11 cellular contexts compared by ENCODE assay signal in the genomic region with DNA sequence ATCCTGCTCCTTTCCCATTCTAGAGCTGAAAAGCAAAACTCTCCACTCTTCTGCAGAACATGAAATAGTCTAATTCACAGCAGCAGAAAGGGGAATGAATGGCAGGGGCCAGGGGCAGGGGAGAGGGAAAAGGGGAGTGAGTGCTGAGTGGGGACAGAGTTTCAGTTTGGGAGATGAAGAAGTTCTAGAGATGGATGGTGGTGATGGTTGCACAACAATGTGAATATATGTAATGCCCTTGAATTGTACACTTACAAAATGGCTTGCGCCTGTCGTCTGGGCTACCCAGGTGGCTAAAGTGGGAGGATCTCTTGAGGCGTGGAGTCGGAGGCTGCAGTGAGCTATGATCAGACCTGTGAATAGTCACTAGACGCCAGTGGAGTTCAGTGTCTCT.
A peak's percentile ranks its signal among the peaks of the same experiment; 100 is the strongest.
DNase-seq lines count a peak whose midpoint lies in the region; ATAC-seq and TF ChIP-seq lines count a peak whose summit lies in the region.
"Had no signal": no experiment of that assay in that cellular context is flagged by ENCODE, and none has a peak within 500 bp of the region (broad histone marks: within the 10 kb centered on the region; RNA-seq: fewer than 3 reads in every experiment).

No MANE protein-coding gene starts in this region.

- H3K4ac ChIP-seq in mesendoderm (ENCODE audit: low read depth, low read length), result no peak overlapping the region

- H3K9me3 Mint-ChIP-seq in activated T-helper 17 cell treated with anti-CD3 and anti-CD28 coated beads, Interleukin-2, amount 50 U/mL, for 72 hours, result peaks cover under 1% of the 10 kb centered on the region

- no peaks in the 10 kb centered on the region for H3K27me3 ChIP-seq in left ventricle myocardium inferior (ENCODE audit: low read depth)
- H3K27me3 ChIP-seq in mesendoderm (ENCODE audit: insufficient read depth, low read length, poor library complexity), result no peaks in the 10 kb centered on the region
- H3K27me3 ChIP-seq in testis, result no peaks in the 10 kb centered on the region
- H3K27me3 ChIP-seq: uterus had no signal

- no peak for ATAC-seq in activated T-helper 17 cell treated with anti-CD3 and anti-CD28 coated beads, Interleukin-2, amount 50 U/mL, for 72 hours (replicated peaks)

- no peak for DNase-seq in left ventricle myocardium inferior
- no peak for DNase-seq in cardiac septum (ENCODE audit: low spot score)
- DNase-seq in mesendoderm, result no peak
- DNase-seq in cortex of kidney (lab: John Stamatoyannopoulos, UW), result no peak
- no peak for DNase-seq in stimulated activated CD4-positive, alpha-beta T cell treated with anti-CD3 and anti-CD28 coated beads, Interleukin-4, amount 100 ng/mL, for 4 hours
- no peak for DNase-seq in testis
- DNase-seq: activated CD4-positive, CD25-positive, alpha-beta regulatory T cell treated with anti-CD3 and anti-CD28 coated beads, Interleukin-2, amount 50 U/mL, for 72 hours; CD4-positive, CD25-positive, alpha-beta regulatory T cell had no signal

- no peaks in the 10 kb centered on the region for H3K36me3 ChIP-seq in left ventricle myocardium inferior
- no peaks in the 10 kb centered on the region for H3K36me3 ChIP-seq in mesendoderm (ENCODE audit: control insufficient read depth, insufficient read depth, low read length)
- H3K36me3 ChIP-seq in urinary bladder (ENCODE audit: insufficient read depth), result no peaks in the 10 kb centered on the region
- H3K36me3 ChIP-seq in testis (ENCODE audit: low read depth, missing control alignments), result no peaks in the 10 kb centered on the region
- H3K36me3 ChIP-seq: uterus had no signal

- intact Hi-C loops in left ventricle myocardium inferior (cut with micrococcal nuclease), result no loop called here
- intact Hi-C loops in cardiac septum (cut with DNase I), result loop anchor here (2.0 kb wide), 1 partner anchor 31 kb away; no protein-coding TSS in a partner anchor
- intact Hi-C loops in testis (cut with DNase I; ENCODE audit: low total_unique reads), result no loop called here

- H3K9me3 ChIP-seq in left ventricle myocardium inferior (replicated peaks) (no peaks in the 10 kb centered on the region), testis (no peaks in the 10 kb centered on the region)
- H3K9me3 ChIP-seq: uterus had no signal

- H3K27ac ChIP-seq in left ventricle myocardium inferior (replicated peaks) (peak overlapping the region; percentile 93), mesendoderm (ENCODE audit: low read depth, low read length) (no peak overlapping the region), urinary bladder (ENCODE audit: low read depth) (peak overlapping the region; percentile 33), testis (no peak overlapping the region)

- peak overlapping the region; percentile 60 for H3K4me2 ChIP-seq in mesendoderm (ENCODE audit: low read length)

- no peak overlapping the region for H2AK5ac ChIP-seq in mesendoderm (ENCODE audit: low read length)

- no peak overlapping the region for H3K56ac ChIP-seq in mesendoderm (ENCODE audit: low read length)

- H3K4me3 ChIP-seq in left ventricle myocardium inferior (no peak overlapping the region), mesendoderm (ENCODE audit: low read length) (no peak overlapping the region), urinary bladder (ENCODE audit: low read depth, low read length) (no peak overlapping the region), testis (peak overlapping the region in 1 of 2 donors; percentile 40)

- TF ChIP-seq POLR2A in testis (IDR thresholded peaks at IDR 0.05), result no peak

- H3K4me1 Mint-ChIP-seq in activated T-helper 17 cell treated with anti-CD3 and anti-CD28 coated beads, Interleukin-2, amount 50 U/mL, for 72 hours, result peaks cover 9% of the 10 kb centered on the region

- H3K18ac ChIP-seq in mesendoderm (ENCODE audit: low read length), result no peak overlapping the region

- H3K9ac ChIP-seq in mesendoderm (ENCODE audit: low read length), result peak overlapping the region; percentile 50

- H3K23ac ChIP-seq in mesendoderm (ENCODE audit: low read length), result no peak overlapping the region

- peak overlapping the region; percentile 19 for H3K4me3 Mint-ChIP-seq in activated T-helper 17 cell treated with anti-CD3 and anti-CD28 coated beads, Interleukin-2, amount 50 U/mL, for 72 hours

- no peak overlapping the region for H4K5ac ChIP-seq in mesendoderm (ENCODE audit: low read length)

- H3K4me1 ChIP-seq in left ventricle myocardium inferior (peaks cover 35% of the 10 kb centered on the region), mesendoderm (ENCODE audit: control insufficient read depth, low read depth, low read length) (peaks cover 11% of the 10 kb centered on the region), urinary bladder (ENCODE audit: insufficient read depth) (no peaks in the 10 kb centered on the region), testis (peaks cover 10% of the 10 kb centered on the region)
- H3K4me1 ChIP-seq: uterus had no signal

- no peak overlapping the region for H2BK120ac ChIP-seq in mesendoderm (ENCODE audit: low read depth, low read length)

- no peak overlapping the region for H4K8ac ChIP-seq in mesendoderm (ENCODE audit: low read depth, low read length)

- H3K27ac Mint-ChIP-seq in activated T-helper 17 cell treated with anti-CD3 and anti-CD28 coated beads, Interleukin-2, amount 50 U/mL, for 72 hours, result no peak overlapping the region

- no peaks in the 10 kb centered on the region for H3K79me1 ChIP-seq in mesendoderm (ENCODE audit: low read length)

- TF ChIP-seq CTCF in left ventricle myocardium inferior (IDR thresholded peaks at IDR 0.05; ENCODE audit: borderline replicate concordance), result no peak
- TF ChIP-seq CTCF in testis (IDR thresholded peaks at IDR 0.05), result no peak

- H2BK15ac ChIP-seq in mesendoderm (replicated peaks; ENCODE audit: low read depth), result no peak overlapping the region

- H3K27me3 Mint-ChIP-seq in activated T-helper 17 cell treated with anti-CD3 and anti-CD28 coated beads, Interleukin-2, amount 50 U/mL, for 72 hours, result peaks cover 29% of the 10 kb centered on the region

- no peaks in the 10 kb centered on the region for H3K79me2 ChIP-seq in mesendoderm (ENCODE audit: control insufficient read depth, insufficient read depth, low read length)

- WGBS in mesendoderm (ENCODE audit: extremely low coverage, insufficient coverage, low lambda C conversion rate), result no CpG with 5 or more reads among the region's 5 CpGs
- WGBS in urinary bladder, result 90% methylated on average over 5 of the region's 5 CpGs
- WGBS in testis, 2 donors, result 58 to 75% methylated on average over 5 of the region's 5 CpGs

- H2BK5ac ChIP-seq in mesendoderm (ENCODE audit: low read length), result no peak overlapping the region

- H3K36me3 Mint-ChIP-seq in activated T-helper 17 cell treated with anti-CD3 and anti-CD28 coated beads, Interleukin-2, amount 50 U/mL, for 72 hours (ENCODE audit: low read depth), result no peaks in the 10 kb centered on the region
- H3K36me3 Mint-ChIP-seq: CD4-positive, CD25-positive, alpha-beta regulatory T cell had no signal

Comparison
In these comparisons a context has a peak if more than half of its experiments do, and no peak if none do; other contexts are left out.
1. H3K27ac ChIP-seq: peak in left ventricle myocardium inferior (single experiment) and urinary bladder (single experiment); none in mesendoderm (single experiment) and testis (0 of 2).